33 cellular contexts compared by ENCODE assay signal in genomic region chr15:40006003-40006402, GRCh38. TPM values are rescaled to one million over a fixed set of nuclear protein-coding genes. Genes with fewer than 3 reads are reported as not detected.
DNase-seq lines count a peak whose midpoint lies in the region; ATAC-seq and TF ChIP-seq lines count a peak whose summit lies in the region.
"Had no signal": no experiment of that assay in that cellular context is flagged by ENCODE, and none has a peak within 500 bp of the region (broad histone marks: within the 10 kb centered on the region; RNA-seq: fewer than 3 reads in every experiment).

No MANE protein-coding gene starts in this region.

- no peak for ATAC-seq in stimulated activated naive CD8-positive, alpha-beta T cell treated with anti-CD3 and anti-CD28 coated beads, Interleukin-15, amount 100 ng/mL, for 72 hours
- ATAC-seq: CD8-positive, alpha-beta T cell; esophagus mucosa; GM12878; left cardiac atrium; natural killer cell; stimulated activated memory B cell treated with anti-CD40 and anti-IgM and Interleukin-4, amounts not matched to agents 10 μg/mL and 1 μg/mL and 100 μg/mL, for 72 hours had no signal

- H3K4me3 ChIP-seq in astrocyte of the spinal cord (ENCODE audit: low read depth, low read length): no peak overlapping the region
- no peak overlapping the region for H3K4me3 ChIP-seq in MM.1S (ENCODE audit: low read length)
- H3K4me3 ChIP-seq: GM12878, HAP-1, lung, ovary, SJCRH30 had no signal

- H3K27ac Mint-ChIP-seq in HFFc6: peak overlapping the region; percentile 67
- no peak overlapping the region for H3K27ac Mint-ChIP-seq in stimulated activated naive CD8-positive, alpha-beta T cell treated with anti-CD3 and anti-CD28 coated beads, Interleukin-15, amount 100 ng/mL, for 72 hours
- H3K27ac Mint-ChIP-seq: activated naive CD4-positive, alpha-beta T cell treated with anti-CD3 and anti-CD28 coated beads, Interleukin-2, amount 50 U/mL, for 24 hours; activated T-helper 2 cell treated with anti-CD3 and anti-CD28 coated beads, Interferon-gamma antibody, Interleukin-2, Interleukin-4, amounts not matched to agents 10 μg/mL and 5 μg/mL and 100 μg/mL, durations not matched to agents 14 hours and 24 hours and 36 hours; CD8-positive, alpha-beta T cell; IgD-negative memory B cell; natural killer cell; stimulated activated memory B cell treated with anti-CD40 and anti-IgM and Interleukin-4, amounts not matched to agents 10 μg/mL and 1 μg/mL and 100 μg/mL, for 72 hours had no signal

- H3F3A ChIP-seq in MM.1S (ENCODE audit: insufficient read depth, low read length): no peaks in the 10 kb centered on the region

- peak; percentile 33 for DNase-seq in HFFc6
- peak; percentile 51 for DNase-seq in astrocyte of the spinal cord (ENCODE audit: low read depth, low spot score)
- peak; percentile 85 for DNase-seq in iris pigment epithelial cell (ENCODE audit: low read depth)
- no peak for DNase-seq in SKM-1 treated with dmso at 0.1 percent for 144 hours (lab: John Stamatoyannopoulos, UW; ENCODE audit: unreplicated experiment)
- no peak for DNase-seq in stimulated activated naive CD8-positive, alpha-beta T cell treated with anti-CD3 and anti-CD28 coated beads, Interleukin-15, amount 100 ng/mL, for 72 hours
- DNase-seq in MM.1S: no peak
- no peak for DNase-seq in NCI-H524 (lab: John Stamatoyannopoulos, UW)
- DNase-seq: activated CD4-positive, alpha-beta T cell treated with anti-CD3 and anti-CD28 coated beads for 4 hours; anterior cingulate cortex; caudate nucleus; CD8-positive, alpha-beta T cell; hippocampal formation; left cardiac atrium; natural killer cell; NCI-H1092; NCI-H1694; NCI-H446; NCI-H774; ovary; RPMI8226; SJCRH30; substantia nigra; T1000 had no signal

- no peaks in the 10 kb centered on the region; the same call in 1 of the 2 replicates for H3K27me3 Mint-ChIP-seq in HFFc6 (ENCODE audit: insufficient read depth)
- H3K27me3 Mint-ChIP-seq in stimulated activated naive CD8-positive, alpha-beta T cell treated with anti-CD3 and anti-CD28 coated beads, Interleukin-15, amount 100 ng/mL, for 72 hours: no peaks in the 10 kb centered on the region
- H3K27me3 Mint-ChIP-seq: activated naive CD4-positive, alpha-beta T cell treated with anti-CD3 and anti-CD28 coated beads, Interleukin-2, amount 50 U/mL, for 24 hours; IgD-negative memory B cell; stimulated activated memory B cell treated with anti-CD40 and anti-IgM and Interleukin-4, amounts not matched to agents 10 μg/mL and 1 μg/mL and 100 μg/mL, for 72 hours had no signal

- peaks cover 48% of the 10 kb centered on the region for H3K4me1 Mint-ChIP-seq in HFFc6 (ENCODE audit: low read depth)
- H3K4me1 Mint-ChIP-seq in stimulated activated naive CD8-positive, alpha-beta T cell treated with anti-CD3 and anti-CD28 coated beads, Interleukin-15, amount 100 ng/mL, for 72 hours: no peaks in the 10 kb centered on the region
- H3K4me1 Mint-ChIP-seq: activated naive CD4-positive, alpha-beta T cell treated with anti-CD3 and anti-CD28 coated beads, Interleukin-2, amount 50 U/mL, for 24 hours; IgD-negative memory B cell; natural killer cell; stimulated activated memory B cell treated with anti-CD40 and anti-IgM and Interleukin-4, amounts not matched to agents 10 μg/mL and 1 μg/mL and 100 μg/mL, for 72 hours had no signal

- TF ChIP-seq CTCF in 22Rv1 (IDR thresholded peaks at IDR 0.05) (no peak), HFFc6 (IDR thresholded peaks at IDR 0.05) (no peak), astrocyte of the spinal cord (IDR thresholded peaks at IDR 0.05; ENCODE audit: low read depth, low read length) (no peak), MM.1S (IDR thresholded peaks at IDR 0.05; ENCODE audit: low read length) (no peak)

- no peaks in the 10 kb centered on the region for H3K9me3 Mint-ChIP-seq in HFFc6
- H3K9me3 Mint-ChIP-seq in stimulated activated naive CD8-positive, alpha-beta T cell treated with anti-CD3 and anti-CD28 coated beads, Interleukin-15, amount 100 ng/mL, for 72 hours: no peaks in the 10 kb centered on the region
- H3K9me3 Mint-ChIP-seq: activated naive CD4-positive, alpha-beta T cell treated with anti-CD3 and anti-CD28 coated beads, Interleukin-2, amount 50 U/mL, for 24 hours; activated T-helper 2 cell treated with anti-CD3 and anti-CD28 coated beads, Interferon-gamma antibody, Interleukin-2, Interleukin-4, amounts not matched to agents 10 μg/mL and 5 μg/mL and 100 μg/mL, durations not matched to agents 14 hours and 24 hours and 36 hours; CD8-positive, alpha-beta T cell; IgD-negative memory B cell; natural killer cell; stimulated activated memory B cell treated with anti-CD40 and anti-IgM and Interleukin-4, amounts not matched to agents 10 μg/mL and 1 μg/mL and 100 μg/mL, for 72 hours had no signal

- no peak overlapping the region for H3K9ac ChIP-seq in MM.1S (ENCODE audit: low read length)

- no peaks in the 10 kb centered on the region for H3K36me3 ChIP-seq in MM.1S (replicated peaks; ENCODE audit: insufficient read depth, low read length)
- H3K36me3 ChIP-seq: ovary had no signal

- H3K27ac ChIP-seq in 22Rv1: peak overlapping the region; percentile 95; the same call in 1 of the 2 replicates
- no peak overlapping the region for H3K27ac ChIP-seq in MM.1S (ENCODE audit: low read length)
- H3K27ac ChIP-seq: ovary, SJCRH30, VCaP had no signal

- no peaks in the 10 kb centered on the region for H3K4me1 ChIP-seq in MM.1S (ENCODE audit: low read length)
- H3K4me1 ChIP-seq: HAP-1, SJCRH30 had no signal

- peak overlapping the region; percentile 36; the same call in 1 of the 2 replicates for H3K4me3 Mint-ChIP-seq in HFFc6
- no peak overlapping the region for H3K4me3 Mint-ChIP-seq in stimulated activated naive CD8-positive, alpha-beta T cell treated with anti-CD3 and anti-CD28 coated beads, Interleukin-15, amount 100 ng/mL, for 72 hours
- H3K4me3 Mint-ChIP-seq: activated naive CD4-positive, alpha-beta T cell treated with anti-CD3 and anti-CD28 coated beads, Interleukin-2, amount 50 U/mL, for 24 hours; CD8-positive, alpha-beta T cell; IgD-negative memory B cell; natural killer cell; stimulated activated memory B cell treated with anti-CD40 and anti-IgM and Interleukin-4, amounts not matched to agents 10 μg/mL and 1 μg/mL and 100 μg/mL, for 72 hours had no signal

- H3K36me3 Mint-ChIP-seq in HFFc6 (ENCODE audit: low read depth): peaks cover 54% of the 10 kb centered on the region

- in situ Hi-C loops in astrocyte of the spinal cord (cut with HindIII; ENCODE audit: low sequenced_read_pairs): no loop called here

- H3K27me3 ChIP-seq in MM.1S (replicated peaks; ENCODE audit: insufficient read depth, low read length): no peaks in the 10 kb centered on the region
- H3K27me3 ChIP-seq: ovary, SJCRH30 had no signal

- H3K9me2 ChIP-seq in MM.1S (replicated peaks; ENCODE audit: insufficient read depth, low read length): no peaks in the 10 kb centered on the region

- no peaks in the 10 kb centered on the region for H3K9me3 ChIP-seq in MM.1S (replicated peaks; ENCODE audit: insufficient read depth, low read length)
- H3K9me3 ChIP-seq: HAP-1, ovary, SJCRH30 had no signal

- H4K20me1 ChIP-seq in MM.1S (ENCODE audit: insufficient read depth, low read length): no peaks in the 10 kb centered on the region

- H3K79me2 ChIP-seq in MM.1S (ENCODE audit: low read length): no peaks in the 10 kb centered on the region

- no peak overlapping the region for H2AFZ ChIP-seq in MM.1S (ENCODE audit: low read length)

- H3K4me2 ChIP-seq in MM.1S (ENCODE audit: low read depth, low read length): no peak overlapping the region

RNA-seq across cellular contexts. Expression of gene SRP14, which starts 33.0 kb away (rescaled TPM):
- 100 to 1,000 TPM; 177 to 227 (median 212) TPM for total RNA-seq in HFFc6 (2021; fragmentation: NEBNext Ultra II Directional; extraction: Animal tissue kit (Norgen Biotek cat#: 25700))

Comparison
In these comparisons a context has a peak if more than half of its experiments do, and no peak if none do; other contexts are left out.
1. DNase-seq: peak in HFFc6 (single experiment), astrocyte of the spinal cord (single experiment) and iris pigment epithelial cell (single experiment); none in SKM-1 treated with dmso at 0.1 percent for 144 hours (single experiment), stimulated activated naive CD8-positive, alpha-beta T cell treated with anti-CD3 and anti-CD28 coated beads, Interleukin-15, amount 100 ng/mL, for 72 hours (0 of 2), MM.1S (single experiment) and NCI-H524 (0 of 2).